ENCODE assay signal across 27 cellular contexts in genomic region chr14:53515264-53515663, GRCh38.
DNase-seq lines count a peak whose midpoint lies in the region; ATAC-seq, FAIRE-seq and TF ChIP-seq lines count a peak whose summit lies in the region.
"Had no signal": no experiment of that assay in that cellular context is flagged by ENCODE, and none has a peak within 500 bp of the region (broad histone marks: within the 10 kb centered on the region; RNA-seq: fewer than 3 reads in every experiment).

No MANE protein-coding gene starts in this region.

- H3K27ac Mint-ChIP-seq in activated CD4-positive, alpha-beta memory T cell treated with anti-CD3 and anti-CD28 coated beads, Interleukin-2, amount 10 ng/mL, durations not matched to agents 7 days and 5 days: peak overlapping the region; percentile 39
- H3K27ac Mint-ChIP-seq in activated CD4-positive, alpha-beta memory T cell treated with anti-CD3 and anti-CD28 coated beads for 36 hours: no peak overlapping the region
- H3K27ac Mint-ChIP-seq: nephron progenitor cell; stimulated activated naive B cell treated with anti-CD40 and anti-IgM and Interleukin-4, amounts not matched to agents 10 μg/mL and 1 μg/mL and 100 μg/mL, for 72 hours; T-helper 17 cell had no signal

- no peaks in the 10 kb centered on the region for H3K36me3 ChIP-seq in adipocyte (ENCODE audit: control insufficient read depth, insufficient read depth, low read length, severe bottlenecking)
- H3K36me3 ChIP-seq in left lung: no peaks in the 10 kb centered on the region
- H3K36me3 ChIP-seq in PC-3 (ENCODE audit: low read depth, low read length): no peaks in the 10 kb centered on the region
- H3K36me3 ChIP-seq: MG63, suprapubic skin had no signal

- peaks cover 30% of the 10 kb centered on the region for H3K4me1 Mint-ChIP-seq in activated CD4-positive, alpha-beta memory T cell treated with anti-CD3 and anti-CD28 coated beads, Interleukin-2, amount 10 ng/mL, durations not matched to agents 7 days and 5 days
- H3K4me1 Mint-ChIP-seq in activated CD4-positive, alpha-beta memory T cell treated with anti-CD3 and anti-CD28 coated beads for 36 hours (ENCODE audit: low read depth): no peaks in the 10 kb centered on the region
- H3K4me1 Mint-ChIP-seq: stimulated activated naive B cell treated with anti-CD40 and anti-IgM and Interleukin-4, amounts not matched to agents 10 μg/mL and 1 μg/mL and 100 μg/mL, for 72 hours; T-helper 17 cell had no signal

- H2AFZ ChIP-seq in PC-3 (ENCODE audit: low read length): no peak overlapping the region

- no peak for DNase-seq in activated CD4-positive, alpha-beta memory T cell treated with anti-CD3 and anti-CD28 coated beads, Interleukin-2, amount 10 ng/mL, durations not matched to agents 7 days and 5 days
- DNase-seq in activated CD4-positive, alpha-beta memory T cell treated with anti-CD3 and anti-CD28 coated beads for 36 hours: no peak
- no peak for DNase-seq in HTR-8/SVneo (ENCODE audit: insufficient read length, low spot score)
- DNase-seq in adipocyte (ENCODE audit: low read depth): peak; percentile 18
- DNase-seq in left lung: no peak
- no peak for DNase-seq in PC-3
- DNase-seq: activated gamma-delta T cell treated with Interleukin-2 at 50 U/mL for 16 hours; COR-L47; glutamatergic neuron; kidney glomerular epithelial cell; MG63; NCI-H1436; NCI-H510A; nephron progenitor cell; right cardiac atrium; stimulated activated CD4-positive, alpha-beta T cell treated with anti-CD3 and anti-CD28 coated beads, Interleukin-12 subunit alpha, Interleukin-12 subunit beta, amount 100 ng/mL, for 4 hours; stimulated activated CD4-positive, alpha-beta T cell treated with anti-CD3 and anti-CD28 coated beads, Interleukin-4, amount 100 ng/mL, for 24 hours; stimulated activated naive B cell treated with anti-CD40 and anti-IgM and Interleukin-4, amounts not matched to agents 10 μg/mL and 1 μg/mL and 100 μg/mL, for 72 hours; T-helper 17 cell had no signal

- no peak overlapping the region for H3K4me3 Mint-ChIP-seq in activated CD4-positive, alpha-beta memory T cell treated with anti-CD3 and anti-CD28 coated beads, Interleukin-2, amount 10 ng/mL, durations not matched to agents 7 days and 5 days
- no peak overlapping the region for H3K4me3 Mint-ChIP-seq in activated CD4-positive, alpha-beta memory T cell treated with anti-CD3 and anti-CD28 coated beads for 36 hours
- H3K4me3 Mint-ChIP-seq: nephron progenitor cell; stimulated activated naive B cell treated with anti-CD40 and anti-IgM and Interleukin-4, amounts not matched to agents 10 μg/mL and 1 μg/mL and 100 μg/mL, for 72 hours; T-helper 17 cell had no signal

- H3K27me3 ChIP-seq in adipocyte (replicated peaks; ENCODE audit: control insufficient read depth, insufficient read depth, low read length) (no peaks in the 10 kb centered on the region), left lung (no peaks in the 10 kb centered on the region), PC-3 (ENCODE audit: low read length) (no peaks in the 10 kb centered on the region)
- H3K27me3 ChIP-seq: MG63, suprapubic skin had no signal

- H3K9me2 ChIP-seq in PC-3 (replicated peaks; ENCODE audit: low read length): no peaks in the 10 kb centered on the region

- no peaks in the 10 kb centered on the region for H3K36me3 Mint-ChIP-seq in activated CD4-positive, alpha-beta memory T cell treated with anti-CD3 and anti-CD28 coated beads, Interleukin-2, amount 10 ng/mL, durations not matched to agents 7 days and 5 days (ENCODE audit: low read depth)
- H3K36me3 Mint-ChIP-seq in activated CD4-positive, alpha-beta memory T cell treated with anti-CD3 and anti-CD28 coated beads for 36 hours: no peaks in the 10 kb centered on the region
- H3K36me3 Mint-ChIP-seq: stimulated activated naive B cell treated with anti-CD40 and anti-IgM and Interleukin-4, amounts not matched to agents 10 μg/mL and 1 μg/mL and 100 μg/mL, for 72 hours had no signal

- H3K27ac ChIP-seq in left lung: no peak overlapping the region
- no peak overlapping the region for H3K27ac ChIP-seq in PC-3 (ENCODE audit: low read length)
- H3K27ac ChIP-seq: HL-60, VCaP had no signal

- no peak overlapping the region for H3K4me2 ChIP-seq in PC-3 (ENCODE audit: low read length)

- H3K9me3 ChIP-seq in adipocyte (ENCODE audit: control insufficient read depth, low read length): no peaks in the 10 kb centered on the region
- H3K9me3 ChIP-seq in left lung: no peaks in the 10 kb centered on the region
- H3K9me3 ChIP-seq in PC-3 (ENCODE audit: low read length): no peaks in the 10 kb centered on the region
- H3K9me3 ChIP-seq: suprapubic skin had no signal

- no TSS peak for BruUV-seq in PC-3 (replicated peaks; lab: Mats Ljungman, UMichigan)

- H3K4me3 ChIP-seq in adipocyte (ENCODE audit: low read length) (no peak overlapping the region), left lung (no peak overlapping the region), PC-3 (ENCODE audit: low read length) (no peak overlapping the region)
- H3K4me3 ChIP-seq: lung, MG63, suprapubic skin had no signal

- no peaks in the 10 kb centered on the region for H3F3A ChIP-seq in PC-3 (ENCODE audit: low read length, unreplicated experiment)

- ATAC-seq in left lung (peak; percentile 34), SK-N-SH treated with all-trans-retinoic acid at 6 μM for 48 hours (no peak), GM21367 (IDR thresholded peaks at IDR 0.05; ENCODE audit: unreplicated experiment) (no peak), PC-3 (no peak)
- ATAC-seq: HCT116; right cardiac atrium; stimulated activated naive B cell treated with anti-CD40 and anti-IgM and Interleukin-4, amounts not matched to agents 10 μg/mL and 1 μg/mL and 100 μg/mL, for 72 hours; T-helper 17 cell had no signal

- TF ChIP-seq CTCF in left lung (IDR thresholded peaks at IDR 0.05) (no peak), PC-3 (conservative IDR thresholded peaks at IDR 0.05; ENCODE audit: low read depth, low read length) (no peak)

- H3K27me3 Mint-ChIP-seq in activated CD4-positive, alpha-beta memory T cell treated with anti-CD3 and anti-CD28 coated beads, Interleukin-2, amount 10 ng/mL, durations not matched to agents 7 days and 5 days: no peaks in the 10 kb centered on the region
- H3K27me3 Mint-ChIP-seq in activated CD4-positive, alpha-beta memory T cell treated with anti-CD3 and anti-CD28 coated beads for 36 hours: no peaks in the 10 kb centered on the region
- H3K27me3 Mint-ChIP-seq: stimulated activated naive B cell treated with anti-CD40 and anti-IgM and Interleukin-4, amounts not matched to agents 10 μg/mL and 1 μg/mL and 100 μg/mL, for 72 hours; T-helper 17 cell had no signal

- intact Hi-C loops in activated CD4-positive, alpha-beta memory T cell treated with anti-CD3 and anti-CD28 coated beads for 36 hours (cut with micrococcal nuclease): no loop called here
- intact Hi-C loops in left lung (cut with DNase I) (no loop called here), PC-3 (cut with micrococcal nuclease) (no loop called here)

- H3K9ac ChIP-seq in adipocyte (ENCODE audit: low read length) (no peak overlapping the region), PC-3 (ENCODE audit: low read length) (no peak overlapping the region)

- peaks cover 35% of the 10 kb centered on the region for H3K4me1 ChIP-seq in adipocyte (ENCODE audit: control insufficient read depth, insufficient read depth, low read length)
- peaks cover 0 to 10% of the 10 kb centered on the region in 2 donors for H3K4me1 ChIP-seq in left lung
- no peaks in the 10 kb centered on the region for H3K4me1 ChIP-seq in PC-3 (ENCODE audit: insufficient read depth, low read length)
- H3K4me1 ChIP-seq: suprapubic skin had no signal

- H3K79me2 ChIP-seq in PC-3 (ENCODE audit: low read length): no peaks in the 10 kb centered on the region

- no peaks in the 10 kb centered on the region for H4K20me1 ChIP-seq in PC-3 (ENCODE audit: low read length)

- no peaks in the 10 kb centered on the region for H3K9me3 Mint-ChIP-seq in activated CD4-positive, alpha-beta memory T cell treated with anti-CD3 and anti-CD28 coated beads, Interleukin-2, amount 10 ng/mL, durations not matched to agents 7 days and 5 days
- H3K9me3 Mint-ChIP-seq in activated CD4-positive, alpha-beta memory T cell treated with anti-CD3 and anti-CD28 coated beads for 36 hours: no peaks in the 10 kb centered on the region
- H3K9me3 Mint-ChIP-seq: stimulated activated naive B cell treated with anti-CD40 and anti-IgM and Interleukin-4, amounts not matched to agents 10 μg/mL and 1 μg/mL and 100 μg/mL, for 72 hours had no signal

- POLR2A ChIA-PET in activated CD4-positive, alpha-beta memory T cell treated with anti-CD3 and anti-CD28 coated beads, Interleukin-2, amount 10 ng/mL, durations not matched to agents 7 days and 5 days (lab: Charles Lee): no interaction called here
- POLR2A ChIA-PET in activated CD4-positive, alpha-beta memory T cell treated with anti-CD3 and anti-CD28 coated beads for 36 hours (lab: Charles Lee): no interaction called here
- POLR2A ChIA-PET in PC-3 (lab: Charles Lee; ENCODE audit: unreplicated experiment): no interaction called here

- FAIRE-seq in HTR-8/SVneo (lab: Jason Lieb, UNC): peak; percentile 81
- FAIRE-seq: GM19239 had no signal

- CTCF ChIA-PET in activated CD4-positive, alpha-beta memory T cell treated with anti-CD3 and anti-CD28 coated beads, Interleukin-2, amount 10 ng/mL, durations not matched to agents 7 days and 5 days (lab: Charles Lee): no interaction called here
- CTCF ChIA-PET in activated CD4-positive, alpha-beta memory T cell treated with anti-CD3 and anti-CD28 coated beads for 36 hours (lab: Charles Lee): no interaction called here
- CTCF ChIA-PET in PC-3 (lab: Charles Lee): no interaction called here

TF ChIP-seq in SK-N-SH treated with all-trans-retinoic acid at 6 μM for 48 hours, 23 proteins besides CTCF, POLR2A, EP300 and RAD21 (continues in another document):
- TF ChIP-seq BACH2 (CRISPR knock-in tag; IDR thresholded peaks at IDR 0.05; ENCODE audit: borderline replicate concordance) (no peak), CSDC2 (CRISPR knock-in tag; IDR thresholded peaks at IDR 0.05) (no peak), POU6F1 (CRISPR knock-in tag; IDR thresholded peaks at IDR 0.05; ENCODE audit: borderline replicate concordance, low read depth) (no peak), ZNF8 (CRISPR knock-in tag; IDR thresholded peaks at IDR 0.05) (no peak)
